In the genomic region with DNA sequence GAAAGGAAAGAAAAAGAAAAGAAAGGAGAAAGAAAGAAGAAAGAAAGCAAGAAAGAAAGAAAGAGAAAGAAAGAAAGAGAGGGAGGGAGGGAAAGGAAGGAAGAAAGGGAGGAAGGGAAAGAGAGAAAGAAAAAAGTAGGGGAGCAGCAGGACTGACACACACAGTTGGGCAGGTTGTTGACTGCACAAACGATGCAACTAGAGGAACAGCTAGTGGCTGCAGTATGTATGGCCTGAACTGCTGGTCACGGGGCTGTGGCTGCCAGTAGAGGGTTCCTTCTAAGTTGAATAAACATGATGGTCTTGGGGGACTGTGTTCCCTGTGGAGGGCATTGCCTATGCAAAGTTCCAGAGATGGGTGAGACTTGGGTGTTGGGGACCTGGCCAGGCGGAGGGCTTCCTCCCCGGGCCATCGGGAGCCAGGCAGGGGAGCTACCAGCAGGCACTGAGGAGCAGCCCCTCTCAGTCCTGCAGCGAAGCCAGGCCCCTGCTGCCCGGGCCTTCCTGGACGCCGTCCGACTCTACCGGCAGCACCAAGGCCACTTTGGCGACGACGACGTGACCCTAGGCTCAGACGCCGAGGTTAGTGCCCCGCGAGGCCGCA, we compare ENCODE assay signal across 8 cellular contexts. TPM values are rescaled to one million over a fixed set of nuclear protein-coding genes. Genes with fewer than 3 reads are reported as not detected.
A peak's percentile ranks its signal among the peaks of the same experiment; 100 is the strongest.
DNase-seq lines count a peak whose midpoint lies in the region; ATAC-seq, FAIRE-seq and TF ChIP-seq lines count a peak whose summit lies in the region.

No MANE protein-coding gene starts in this region.

- H3K27ac Mint-ChIP-seq in astrocyte (ENCODE audit: unreplicated experiment) = no peak overlapping the region

- peaks cover 45% of the 10 kb centered on the region for H3K27me3 Mint-ChIP-seq in astrocyte (ENCODE audit: low read depth, unreplicated experiment)

- peaks cover 62% of the 10 kb centered on the region for H3K4me1 ChIP-seq in BLaER1
- H3K4me1 ChIP-seq in astrocyte (ENCODE audit: insufficient read depth, low read length) = peaks cover 7% of the 10 kb centered on the region
- H3K4me1 ChIP-seq in body of pancreas = peaks cover 13% of the 10 kb centered on the region

- H3K4me1 Mint-ChIP-seq in astrocyte (ENCODE audit: low read depth, unreplicated experiment) = peaks cover 2% of the 10 kb centered on the region

- ATAC-seq in HG02642 (IDR thresholded peaks at IDR 0.05; ENCODE audit: poor library complexity, unreplicated experiment) (peak; percentile 7), body of pancreas (no peak), GM19395 (IDR thresholded peaks at IDR 0.05; ENCODE audit: unreplicated experiment) (no peak)

- H3K36me3 Mint-ChIP-seq in astrocyte (ENCODE audit: low read depth, unreplicated experiment) = peaks cover 2% of the 10 kb centered on the region

- H3K4me2 ChIP-seq in BLaER1 (peak overlapping the region; percentile 94), astrocyte (ENCODE audit: low read length) (peak overlapping the region; percentile 87)

- no peak for FAIRE-seq in astrocyte (lab: Jason Lieb, UNC)

- peak overlapping the region; percentile 81 for H2AFZ ChIP-seq in astrocyte (ENCODE audit: low read depth, low read length)

- 7 to 8% methylated on average over 16 to 20 of the region's 20 CpGs for WGBS in lower leg skin, 2 donors
- WGBS in body of pancreas, 2 donors = 5 to 14% methylated on average over 5 to 20 of the region's 20 CpGs

- H3K36me3 ChIP-seq in BLaER1 = peaks cover 62% of the 10 kb centered on the region
- no peaks in the 10 kb centered on the region for H3K36me3 ChIP-seq in astrocyte (ENCODE audit: insufficient read depth, low read length)
- no peaks in the 10 kb centered on the region for H3K36me3 ChIP-seq in body of pancreas (replicated peaks in 1 of 2; ENCODE audit: insufficient read depth in 1 of 2, low read depth in 2 of 2)

- no peaks in the 10 kb centered on the region for H3K79me2 ChIP-seq in astrocyte (ENCODE audit: insufficient read depth, low read length)

- TF ChIP-seq CTCF in astrocyte (IDR thresholded peaks at IDR 0.05; ENCODE audit: insufficient read depth, low read depth, low read length) = no peak
- TF ChIP-seq CTCF in lower leg skin (IDR thresholded peaks at IDR 0.05) = no peak
- no peak for TF ChIP-seq CTCF in body of pancreas (IDR thresholded peaks at IDR 0.05)

- H3K9ac ChIP-seq in BLaER1 (peak overlapping the region; percentile 80), astrocyte (ENCODE audit: low read length) (no peak overlapping the region)

- peak overlapping the region; percentile 79 for H3K27ac ChIP-seq in BLaER1
- H3K27ac ChIP-seq in astrocyte (ENCODE audit: low read depth, low read length) = no peak overlapping the region
- peak overlapping the region in 1 of 4 donors; percentile 30 for H3K27ac ChIP-seq in body of pancreas

- H3K4me3 ChIP-seq in BLaER1 (peak overlapping the region; percentile 72), astrocyte (ENCODE audit: insufficient read depth, low read depth, low read length) (peak overlapping the region; percentile 49), lower leg skin (ENCODE audit: low read depth, poor library complexity, severe bottlenecking) (peak overlapping the region; percentile 20), body of pancreas (peak overlapping the region in 1 of 2 donors; percentile 21)

- TF ChIP-seq POLR2A in lower leg skin (IDR thresholded peaks at IDR 0.05) (no peak), body of pancreas (IDR thresholded peaks at IDR 0.05) (no peak)

- H3K4me3 Mint-ChIP-seq in astrocyte (ENCODE audit: unreplicated experiment) = peak overlapping the region; percentile 62

- no peaks in the 10 kb centered on the region for H3K9me3 ChIP-seq in BLaER1
- peaks cover 3% of the 10 kb centered on the region for H3K9me3 ChIP-seq in astrocyte (ENCODE audit: insufficient read depth, low read depth, low read length)
- H3K9me3 ChIP-seq in body of pancreas = no peaks in the 10 kb centered on the region

- H3K27me3 ChIP-seq in BLaER1 = no peaks in the 10 kb centered on the region
- peaks cover 3% of the 10 kb centered on the region for H3K27me3 ChIP-seq in astrocyte (ENCODE audit: insufficient read depth, low read length)
- H3K27me3 ChIP-seq in body of pancreas = no peaks in the 10 kb centered on the region

- H3K9me3 Mint-ChIP-seq in astrocyte (ENCODE audit: unreplicated experiment) = peaks cover 4% of the 10 kb centered on the region

- H4K20me1 ChIP-seq in BLaER1 (peaks cover 28% of the 10 kb centered on the region; the same call in 1 of the 2 replicates), astrocyte (ENCODE audit: insufficient read depth, low read length) (no peaks in the 10 kb centered on the region)

- intact Hi-C loops in lower leg skin (cut with DNase I; ENCODE audit: low total_unique reads) = no loop called here
- intact Hi-C loops in body of pancreas (cut with DNase I) = no loop called here

- DNase-seq in astrocyte (ENCODE audit: low read depth) (no peak), lower leg skin (ENCODE audit: low spot score in 2 of 2) (no peak), Ammon's horn (ENCODE audit: low spot score) (no peak), HuH-7 (ENCODE audit: low spot score) (no peak), body of pancreas (no peak)

RNA-seq across cellular contexts. Expression of gene COLGALT1, which starts 16.7 kb away (rescaled TPM):
- total RNA-seq in astrocyte (137 and 152 TPM in 2 replicates), lower leg skin (10 to 100 TPM; 46.8 to 59.3 (median 53.3) TPM), body of pancreas (10 to 100 TPM; 38.9 to 41.5 TPM)

RNA-seq across cellular contexts. Expression of gene PGLS, which starts 27.3 kb away (rescaled TPM):
- total RNA-seq in astrocyte = 102 and 109 TPM in 2 replicates
- total RNA-seq in lower leg skin = 100 to 1,000 TPM; 107 to 130 (median 117) TPM
- 10 to 100 TPM; 64.9 to 82.7 TPM for total RNA-seq in body of pancreas
